Comparison of ENCODE assay signal across 1 cellular context in genomic region chr15:73969151-73969759, GRCh38.
TF ChIP-seq lines count a peak whose summit lies in the region.

No MANE protein-coding gene starts in this region.

TF ChIP-seq in SK-N-SH, 30 proteins besides CTCF, POLR2A, EP300 and RAD21 (continued from another document):
- TF ChIP-seq POLR2AphosphoS5 (IDR thresholded peaks at IDR 0.05; ENCODE audit: low read depth, low read length), result peak; percentile 38; the same call in 1 of the 2 replicates
- TF ChIP-seq SIN3A (IDR thresholded peaks at IDR 0.05; ENCODE audit: borderline replicate concordance, low read depth, low read length), result no peak
- no peak for TF ChIP-seq RCOR1 (IDR thresholded peaks at IDR 0.05; ENCODE audit: low read length)
- peak; percentile 94 for TF ChIP-seq TCF12 (IDR thresholded peaks at IDR 0.05)
- TF ChIP-seq TAF1 (IDR thresholded peaks at IDR 0.05; ENCODE audit: borderline replicate concordance, low read depth, low read length), result no peak
- TF ChIP-seq, protein P1, sequence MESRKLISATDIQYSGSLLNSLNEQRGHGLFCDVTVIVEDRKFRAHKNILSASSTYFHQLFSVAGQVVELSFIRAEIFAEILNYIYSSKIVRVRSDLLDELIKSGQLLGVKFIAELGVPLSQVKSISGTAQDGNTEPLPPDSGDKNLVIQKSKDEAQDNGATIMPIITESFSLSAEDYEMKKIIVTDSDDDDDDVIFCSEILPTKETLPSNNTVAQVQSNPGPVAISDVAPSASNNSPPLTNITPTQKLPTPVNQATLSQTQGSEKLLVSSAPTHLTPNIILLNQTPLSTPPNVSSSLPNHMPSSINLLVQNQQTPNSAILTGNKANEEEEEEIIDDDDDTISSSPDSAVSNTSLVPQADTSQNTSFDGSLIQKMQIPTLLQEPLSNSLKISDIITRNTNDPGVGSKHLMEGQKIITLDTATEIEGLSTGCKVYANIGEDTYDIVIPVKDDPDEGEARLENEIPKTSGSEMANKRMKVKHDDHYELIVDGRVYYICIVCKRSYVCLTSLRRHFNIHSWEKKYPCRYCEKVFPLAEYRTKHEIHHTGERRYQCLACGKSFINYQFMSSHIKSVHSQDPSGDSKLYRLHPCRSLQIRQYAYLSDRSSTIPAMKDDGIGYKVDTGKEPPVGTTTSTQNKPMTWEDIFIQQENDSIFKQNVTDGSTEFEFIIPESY (IDR thresholded peaks at IDR 0.05; ENCODE audit: borderline replicate concordance, low read depth), result no peak
- no peak for TF ChIP-seq MAX (IDR thresholded peaks at IDR 0.05; ENCODE audit: low read depth)
- no peak; the same call in 1 of the 2 replicates for TF ChIP-seq TEAD4 (IDR thresholded peaks at IDR 0.05; ENCODE audit: borderline replicate concordance, insufficient read depth)
- TF ChIP-seq JUND (IDR thresholded peaks at IDR 0.05), result no peak; the same call in 1 of the 2 replicates
- no peak for TF ChIP-seq RFX5 (IDR thresholded peaks at IDR 0.05; ENCODE audit: low read length)
- TF ChIP-seq NRF1 (IDR thresholded peaks at IDR 0.05; ENCODE audit: low read depth, low read length), result no peak
- TF ChIP-seq, protein P2, sequence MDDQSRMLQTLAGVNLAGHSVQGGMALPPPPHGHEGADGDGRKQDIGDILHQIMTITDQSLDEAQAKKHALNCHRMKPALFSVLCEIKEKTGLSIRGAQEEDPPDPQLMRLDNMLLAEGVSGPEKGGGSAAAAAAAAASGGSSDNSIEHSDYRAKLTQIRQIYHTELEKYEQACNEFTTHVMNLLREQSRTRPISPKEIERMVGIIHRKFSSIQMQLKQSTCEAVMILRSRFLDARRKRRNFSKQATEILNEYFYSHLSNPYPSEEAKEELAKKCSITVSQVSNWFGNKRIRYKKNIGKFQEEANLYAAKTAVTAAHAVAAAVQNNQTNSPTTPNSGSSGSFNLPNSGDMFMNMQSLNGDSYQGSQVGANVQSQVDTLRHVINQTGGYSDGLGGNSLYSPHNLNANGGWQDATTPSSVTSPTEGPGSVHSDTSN (IDR thresholded peaks at IDR 0.05), result peak; percentile 71
- no peak for TF ChIP-seq SMC3 (IDR thresholded peaks at IDR 0.05; ENCODE audit: low read depth, low read length)
